In genomic region chr6:77143659-77144447, GRCh38 we compare ENCODE assay signal across 20 cellular contexts.
A peak's percentile ranks its signal among the peaks of the same experiment; 100 is the strongest.
DNase-seq lines count a peak whose midpoint lies in the region; ATAC-seq, FAIRE-seq and TF ChIP-seq lines count a peak whose summit lies in the region.
"Had no signal": no experiment of that assay in that cellular context is flagged by ENCODE, and none has a peak within 500 bp of the region (broad histone marks: within the 10 kb centered on the region; RNA-seq: fewer than 3 reads in every experiment).

No MANE protein-coding gene starts in this region.

- POLR2A ChIA-PET in SK-N-SH (lab: Yijun Ruan, JAX): no interaction called here

- H3K9me2 ChIP-seq in SK-N-SH: no peaks in the 10 kb centered on the region

- dilution Hi-C loops in keratinocyte (cut with MboI; ENCODE audit: extremely low pct_ligation_motif_present, low sequenced_read_pairs): no loop called here

- ATAC-seq in SK-N-SH treated with all-trans-retinoic acid at 6 μM for 48 hours (no peak), pancreas (peak; percentile 76 to 93 (median 86)), HG03378 (IDR thresholded peaks at IDR 0.05; ENCODE audit: unreplicated experiment) (no peak)

- H3K9me1 ChIP-seq in keratinocyte (ENCODE audit: control insufficient read depth, extremely low read depth, insufficient read depth, low read length): no peaks in the 10 kb centered on the region

- H3K4me1 ChIP-seq in SK-N-SH (ENCODE audit: control insufficient read depth in 1 of 2, insufficient read depth in 2 of 2, low read depth in 1 of 2, low read length in 1 of 2): no peaks in the 10 kb centered on the region
- no peaks in the 10 kb centered on the region for H3K4me1 ChIP-seq in keratinocyte (ENCODE audit: control insufficient read depth, extremely low read depth, insufficient read depth, low read length)
- H3K4me1 ChIP-seq in pancreas: peaks cover 0 to 6% (median 4%) of the 10 kb centered on the region in 3 donors

- H4K20me1 ChIP-seq in SK-N-SH (ENCODE audit: insufficient read depth): no peaks in the 10 kb centered on the region
- no peaks in the 10 kb centered on the region for H4K20me1 ChIP-seq in keratinocyte (ENCODE audit: control insufficient read depth, extremely low read depth, insufficient read depth, low read length)

- CTCF ChIA-PET in SK-N-SH (lab: Yijun Ruan, JAX): no interaction called here

- H3K9me3 ChIP-seq in SK-N-SH (no peaks in the 10 kb centered on the region), keratinocyte (ENCODE audit: control insufficient read depth, low read depth, low read length) (no peaks in the 10 kb centered on the region), pancreas (no peaks in the 10 kb centered on the region)

- no peaks in the 10 kb centered on the region for H3K27me3 ChIP-seq in SK-N-SH (ENCODE audit: insufficient read depth)
- H3K27me3 ChIP-seq in keratinocyte (ENCODE audit: control insufficient read depth, extremely low read depth, insufficient read depth, low read length): no peaks in the 10 kb centered on the region
- H3K27me3 ChIP-seq in pancreas: no peaks in the 10 kb centered on the region

- DNase-seq in SK-N-SH: no peak
- no peak for DNase-seq in keratinocyte (ENCODE audit: low read depth, low spot score)
- peak in 5 of 6 donors; percentile 45 to 64 (median 57) for DNase-seq in pancreas
- no peak for DNase-seq in cerebellar nuclear complex (lab: John Stamatoyannopoulos, UW)
- DNase-seq in GM19238 (ENCODE audit: insufficient read length, low spot score): no peak
- DNase-seq: C1 segment of cervical spinal cord; Calu3; CD4-positive, alpha-beta memory T cell; COR-L47; DMS53; DMS79 treated with DMSO at 0.1 percent for 48 hours; GF-D8; GM23248; H7; HCEC 1CT had no signal

- no peaks in the 10 kb centered on the region for H3F3A ChIP-seq in SK-N-SH (replicated peaks; ENCODE audit: insufficient read depth)

- H3K36me3 ChIP-seq in SK-N-SH (replicated peaks in 1 of 2; ENCODE audit: control insufficient read depth in 1 of 2, insufficient read depth in 2 of 2, low read length in 1 of 2): no peaks in the 10 kb centered on the region
- H3K36me3 ChIP-seq in keratinocyte (ENCODE audit: control insufficient read depth in 2 of 2, extremely low read depth in 1 of 2, insufficient read depth in 2 of 2, low read length in 2 of 2): no peaks in the 10 kb centered on the region
- H3K36me3 ChIP-seq in pancreas: no peaks in the 10 kb centered on the region

- WGBS in SK-N-SH (ENCODE audit: low lambda C conversion rate): 24% methylated on average over 5 of the region's 5 CpGs
- 27 to 29% methylated on average over 5 of the region's 5 CpGs for WGBS in pancreas, 2 donors

- no peak for TF ChIP-seq EP300 in SK-N-SH (IDR thresholded peaks at IDR 0.05; ENCODE audit: borderline replicate concordance in 1 of 2, low read depth in 1 of 2, low read length in 1 of 2)

- H2AFZ ChIP-seq in SK-N-SH (ENCODE audit: low read depth) (peak overlapping the region; percentile 37; the same call in 1 of the 2 replicates), keratinocyte (ENCODE audit: control insufficient read depth, low read length) (peak overlapping the region; percentile 37)
- H2AFZ ChIP-seq: GM23248 had no signal

- H3K9ac ChIP-seq in SK-N-SH (no peak overlapping the region), keratinocyte (ENCODE audit: control insufficient read depth, extremely low read depth, insufficient read depth, low read length) (no peak overlapping the region)
- H3K9ac ChIP-seq: GM23248 had no signal

- no peak for FAIRE-seq in keratinocyte (lab: Jason Lieb, UNC)
- FAIRE-seq in pancreas (lab: Jason Lieb, UNC): no peak
- FAIRE-seq: GM12891, GM18507, H1 had no signal

- TF ChIP-seq RAD21 in SK-N-SH (IDR thresholded peaks at IDR 0.05; ENCODE audit: low read length): no peak

- H3K27ac ChIP-seq in SK-N-SH (ENCODE audit: low read depth in 2 of 2, low read length in 1 of 2) (no peak overlapping the region), keratinocyte (ENCODE audit: control insufficient read depth, insufficient read depth, low read length) (no peak overlapping the region), pancreas (peak overlapping the region in 3 of 4 donors; percentile 38 to 48 (median 41))
- H3K27ac ChIP-seq: GM23248 had no signal

- H3K4me3 ChIP-seq in SK-N-SH (ENCODE audit: low read depth in 2 of 2, low read length in 1 of 2) (no peak overlapping the region), keratinocyte (ENCODE audit: control insufficient read depth in 2 of 3, extremely low read depth in 1 of 3, insufficient read depth in 2 of 3, low read depth in 1 of 3, low read length in 3 of 3) (no peak overlapping the region), pancreas (no peak overlapping the region)
- H3K4me3 ChIP-seq: GM23248 had no signal

- H3K79me2 ChIP-seq in SK-N-SH (ENCODE audit: insufficient read depth): no peaks in the 10 kb centered on the region
- H3K79me2 ChIP-seq in keratinocyte (ENCODE audit: control insufficient read depth, insufficient read depth, low read length): no peaks in the 10 kb centered on the region

- intact Hi-C loops in pancreas (cut with DNase I): no loop called here

- H3K4me2 ChIP-seq in SK-N-SH: no peak overlapping the region
- no peak overlapping the region for H3K4me2 ChIP-seq in keratinocyte (ENCODE audit: control insufficient read depth, extremely low read depth, insufficient read depth, low read depth, low read length)

- no peak for TF ChIP-seq CTCF in SK-N-SH (IDR thresholded peaks at IDR 0.05)
- TF ChIP-seq CTCF in keratinocyte (optimal IDR thresholded peaks at IDR 0.05 in 1 of 3, IDR thresholded peaks at IDR 0.05 in 1 of 3, conservative IDR thresholded peaks at IDR 0.05 in 1 of 3; ENCODE audit: extremely low read depth in 1 of 3, insufficient read depth in 2 of 3, low read length in 3 of 3): no peak
- TF ChIP-seq CTCF in pancreas (IDR thresholded peaks at IDR 0.05): no peak

TF ChIP-seq in SK-N-SH, 30 proteins besides CTCF, POLR2A, EP300 and RAD21:
- TF ChIP-seq ELF1 (IDR thresholded peaks at IDR 0.05) (no peak), PBX3 (IDR thresholded peaks at IDR 0.05) (no peak)
TF ChIP-seq in SK-N-SH: peak in this region for 0.

TF ChIP-seq in SK-N-SH treated with all-trans-retinoic acid at 6 μM for 48 hours, 23 proteins besides CTCF, POLR2A, EP300 and RAD21 (continues in another document):
- TF ChIP-seq SNAI2 (CRISPR knock-in tag; IDR thresholded peaks at IDR 0.05) (no peak), OSR1 (CRISPR knock-in tag; IDR thresholded peaks at IDR 0.05) (no peak), CREB5 (CRISPR knock-in tag; IDR thresholded peaks at IDR 0.05; ENCODE audit: low read depth) (no peak), ISL1 (CRISPR knock-in tag; IDR thresholded peaks at IDR 0.05) (no peak), BACH2 (CRISPR knock-in tag; IDR thresholded peaks at IDR 0.05; ENCODE audit: borderline replicate concordance) (no peak), ZFP30 (CRISPR knock-in tag; IDR thresholded peaks at IDR 0.05) (no peak), ZNF565 (CRISPR knock-in tag; conservative IDR thresholded peaks at IDR 0.05; ENCODE audit: low read depth) (no peak), CSRNP3 (CRISPR knock-in tag; IDR thresholded peaks at IDR 0.05) (no peak), TOX (CRISPR knock-in tag; IDR thresholded peaks at IDR 0.05; ENCODE audit: borderline replicate concordance) (no peak), ZC3H10 (CRISPR knock-in tag; IDR thresholded peaks at IDR 0.05) (no peak), POU6F1 (CRISPR knock-in tag; IDR thresholded peaks at IDR 0.05; ENCODE audit: borderline replicate concordance, low read depth) (no peak), ZNF8 (CRISPR knock-in tag; IDR thresholded peaks at IDR 0.05) (no peak)

Comparison
In these comparisons a context has a peak if more than half of its experiments do, and no peak if none do; other contexts are left out.
1. DNase-seq: peak in pancreas (5 of 6); none in SK-N-SH (single experiment), keratinocyte (single experiment), cerebellar nuclear complex (0 of 2) and GM19238 (single experiment).
2. H3K27ac ChIP-seq: peak in pancreas (3 of 4); none in SK-N-SH (0 of 2) and keratinocyte (single experiment).
3. ATAC-seq: peak in pancreas (4 of 4); none in SK-N-SH treated with all-trans-retinoic acid at 6 μM for 48 hours (single experiment) and HG03378 (single experiment).